ENCODE assay signal across 10 cellular contexts in genomic region chr3:116005404-116005803, GRCh38.
DNase-seq lines count a peak whose midpoint lies in the region; ATAC-seq, FAIRE-seq and TF ChIP-seq lines count a peak whose summit lies in the region.
"Had no signal": no experiment of that assay in that cellular context is flagged by ENCODE, and none has a peak within 500 bp of the region (broad histone marks: within the 10 kb centered on the region; RNA-seq: fewer than 3 reads in every experiment).

No MANE protein-coding gene starts in this region.

- no peaks in the 10 kb centered on the region for H3K36me3 ChIP-seq in SJSA1

- H3K4me1 ChIP-seq in SJSA1 (replicated peaks) = peaks cover 23% of the 10 kb centered on the region

- H3K27me3 Mint-ChIP-seq in glutamatergic neuron (ENCODE audit: unreplicated experiment) = peaks cover 2% of the 10 kb centered on the region

- no peak for TF ChIP-seq CTCF in glutamatergic neuron (IDR thresholded peaks at IDR 0.05; ENCODE audit: partially characterized antibody, unreplicated experiment)

- no peak overlapping the region for H3K27ac Mint-ChIP-seq in glutamatergic neuron (ENCODE audit: unreplicated experiment)

- H3K4me1 Mint-ChIP-seq in glutamatergic neuron (ENCODE audit: low read depth, unreplicated experiment) = peaks cover 32% of the 10 kb centered on the region

- 0 out of 2 replicates have a peak, but pooled peaks cover 3% of the 10 kb centered on the region for H3K27me3 ChIP-seq in SJSA1 (replicated peaks)

- FAIRE-seq in GM19239 (lab: Jason Lieb, UNC) (no peak), HTR-8/SVneo (lab: Jason Lieb, UNC) (no peak)

- peak overlapping the region; percentile 53 for H3K27ac ChIP-seq in SJSA1

- no peaks in the 10 kb centered on the region for H3K36me3 Mint-ChIP-seq in glutamatergic neuron (ENCODE audit: unreplicated experiment)

- no peak overlapping the region for H3K4me3 ChIP-seq in SJSA1

- peak; percentile 97 for DNase-seq in A172 (ENCODE audit: low spot score)
- peak; percentile 90 for DNase-seq in HCEC 1CT
- peak; percentile 40 to 58 for DNase-seq in SJSA1 (ENCODE audit: low read depth in 1 of 2, low spot score in 2 of 2)
- peak; percentile 56 for DNase-seq in glutamatergic neuron
- no peak for DNase-seq in GM19239 (ENCODE audit: insufficient read length, low spot score)
- no peak for DNase-seq in HTR-8/SVneo (ENCODE audit: insufficient read length, low spot score)
- DNase-seq: Calu3, NCI-H510A treated with DMSO at 0.1 percent for 48 hours had no signal

- H3K4me3 Mint-ChIP-seq in glutamatergic neuron (ENCODE audit: unreplicated experiment) = no peak overlapping the region

- H3K9me3 Mint-ChIP-seq in glutamatergic neuron (ENCODE audit: unreplicated experiment) = peaks cover 3% of the 10 kb centered on the region

- H3K9me3 ChIP-seq in SJSA1 (replicated peaks) = no peaks in the 10 kb centered on the region

- no peak for ATAC-seq in GM19455 (IDR thresholded peaks at IDR 0.05; ENCODE audit: unreplicated experiment)
- no peak for ATAC-seq in GM19467 (IDR thresholded peaks at IDR 0.05; ENCODE audit: unreplicated experiment)

Comparison
In these comparisons a context has a peak if more than half of its experiments do, and no peak if none do; other contexts are left out.
1. DNase-seq: peak in A172 (single experiment), HCEC 1CT (single experiment), SJSA1 (2 of 2) and glutamatergic neuron (single experiment); none in GM19239 (single experiment) and HTR-8/SVneo (single experiment).